ENCODE assay signal across 14 cellular contexts in genomic region chr6:35922139-35922554, GRCh38. TPM values are rescaled to one million over a fixed set of nuclear protein-coding genes. Genes with fewer than 3 reads are reported as not detected.
A peak's percentile ranks its signal among the peaks of the same experiment; 100 is the strongest.
DNase-seq lines count a peak whose midpoint lies in the region; ATAC-seq, FAIRE-seq and TF ChIP-seq lines count a peak whose summit lies in the region.
"Had no signal": no experiment of that assay in that cellular context is flagged by ENCODE, and none has a peak within 500 bp of the region (broad histone marks: within the 10 kb centered on the region; RNA-seq: fewer than 3 reads in every experiment).

No MANE protein-coding gene starts in this region.

- H3K9ac ChIP-seq in Karpas-422 (ENCODE audit: low read length): no peak overlapping the region
- H3K9ac ChIP-seq in K562 (ENCODE audit: insufficient read depth in 1 of 2, low read depth in 2 of 2, low read length in 2 of 2): peak overlapping the region; percentile 80 to 86

- no peak for TF ChIP-seq POLR2A in K562 (conservative IDR thresholded peaks at IDR 0.05)
- TF ChIP-seq POLR2A in adrenal gland (IDR thresholded peaks at IDR 0.05): no peak

- no peak overlapping the region for H2AFZ ChIP-seq in Karpas-422 (ENCODE audit: low read length)
- peak overlapping the region; percentile 93 for H2AFZ ChIP-seq in K562 (ENCODE audit: low read depth, low read length)

- peaks cover 29% of the 10 kb centered on the region for H3K4me1 ChIP-seq in Karpas-422 (ENCODE audit: low read length)
- peaks cover 10 to 13% of the 10 kb centered on the region in 2 experiments; a peak in 4 of 5 replicates for H3K4me1 ChIP-seq in K562 (replicated peaks in 1 of 2; ENCODE audit: control insufficient read depth in 2 of 2, insufficient read depth in 2 of 2, low read length in 2 of 2)
- H3K4me1 ChIP-seq in adrenal gland (replicated peaks in 1 of 2): peaks cover 0 to 30% of the 10 kb centered on the region in 2 donors

- H3K9me1 ChIP-seq in K562 (ENCODE audit: control insufficient read depth, insufficient read depth, low read length): no peaks in the 10 kb centered on the region

- no peaks in the 10 kb centered on the region for H3K9me2 ChIP-seq in Karpas-422 (replicated peaks; ENCODE audit: insufficient read depth, low read length)

- peaks cover 30% of the 10 kb centered on the region for H3K4me1 Mint-ChIP-seq in Calu3 (ENCODE audit: low read depth, unreplicated experiment)
- peaks cover 29 to 41% of the 10 kb centered on the region in 2 donors for H3K4me1 Mint-ChIP-seq in natural killer cell treated with Interleukin-12 subunit alpha and Interleukin-12 subunit beta and Interleukin-15 and Interleukin-18, amount 100 ng/mL, for 72 hours (ENCODE audit: low read depth in 2 of 2)

- H3K36me3 ChIP-seq in Karpas-422 (ENCODE audit: insufficient read depth, low read length): peaks cover 20% of the 10 kb centered on the region
- peaks cover 25% of the 10 kb centered on the region for H3K36me3 ChIP-seq in K562 (ENCODE audit: control insufficient read depth, insufficient read depth, low read length)
- H3K36me3 ChIP-seq in adrenal gland (replicated peaks in 1 of 2): no peaks in the 10 kb centered on the region
- H3K36me3 ChIP-seq: lower lobe of right lung had no signal

- H3K79me2 ChIP-seq in Karpas-422 (ENCODE audit: low read length) (peaks cover 39% of the 10 kb centered on the region), K562 (ENCODE audit: control insufficient read depth, insufficient read depth, low read length) (peaks cover 57% of the 10 kb centered on the region)

- 10% methylated on average over 5 of the region's 5 CpGs for WGBS in K562 (ENCODE audit: insufficient coverage, low coverage, missing lambda C conversion rate)
- WGBS in adrenal gland, 4 donors: 75 to 85% (median 81%) methylated on average over 5 of the region's 5 CpGs

- H3K4me2 ChIP-seq in Karpas-422 (ENCODE audit: low read depth, low read length, poor library complexity, severe bottlenecking) (peak overlapping the region; percentile 99), K562 (ENCODE audit: insufficient read depth, low read length) (peak overlapping the region; percentile 90)

- DNase-seq in Calu3 (no peak), Karpas-422 (no peak), K562 (ENCODE audit: extremely low read depth in 1 of 4, low spot score in 3 of 4) (peak in 1 of 4 experiments; percentile 41), adrenal gland (no peak), posterior cingulate gyrus (no peak), head of caudate nucleus (no peak)
- no peak for DNase-seq in natural killer cell treated with Interleukin-12 subunit alpha and Interleukin-12 subunit beta and Interleukin-15 and Interleukin-18, amount 100 ng/mL, for 72 hours (ENCODE audit: low spot score)
- no peak for DNase-seq in stimulated activated CD4-positive, alpha-beta T cell treated with anti-CD3 and anti-CD28 coated beads, Interleukin-2, amount 100 ng/mL, for 24 hours
- DNase-seq: activated CD4-positive, alpha-beta T cell treated with anti-CD3 and anti-CD28 coated beads for 48 hours; body of pancreas; DMS153; KBM-7; lower lobe of right lung; stimulated activated CD8-positive, alpha-beta memory T cell treated with anti-CD3 and anti-CD28 coated beads, Interleukin-4, amount 100 ng/mL, for 48 hours had no signal

- TF ChIP-seq RAD21 in K562 (CRISPR knock-in tag; conservative IDR thresholded peaks at IDR 0.05 in 1 of 2, IDR thresholded peaks at IDR 0.05 in 1 of 2): no peak

- no peak for TF ChIP-seq EP300 in K562 (IDR thresholded peaks at IDR 0.05; ENCODE audit: low read length)

- peak overlapping the region; percentile 95 for H3K4me3 Mint-ChIP-seq in Calu3 (ENCODE audit: low read depth, unreplicated experiment)
- H3K4me3 Mint-ChIP-seq in natural killer cell treated with Interleukin-12 subunit alpha and Interleukin-12 subunit beta and Interleukin-15 and Interleukin-18, amount 100 ng/mL, for 72 hours: peak overlapping the region; percentile 91

- no TSS peak for BruUV-seq in Calu3 (replicated peaks; lab: Mats Ljungman, UMichigan)
- no TSS peak for BruUV-seq in K562 (replicated peaks; lab: Mats Ljungman, UMichigan)

- H3K36me3 Mint-ChIP-seq in Calu3 (ENCODE audit: insufficient read depth, unreplicated experiment): peaks cover 38% of the 10 kb centered on the region
- peaks cover 12% of the 10 kb centered on the region for H3K36me3 Mint-ChIP-seq in natural killer cell treated with Interleukin-12 subunit alpha and Interleukin-12 subunit beta and Interleukin-15 and Interleukin-18, amount 100 ng/mL, for 72 hours

- H3K27ac ChIP-seq in Karpas-422 (ENCODE audit: low read length) (no peak overlapping the region), K562 (ENCODE audit: extremely low read depth, low read depth, low read length) (peak overlapping the region; percentile 85; the same call in 1 of the 3 replicates), adrenal gland (no peak overlapping the region)

- peak; percentile 18; the same call in 1 of the 3 replicates for ATAC-seq in K562
- no peak for ATAC-seq in natural killer cell treated with Interleukin-12 subunit alpha and Interleukin-12 subunit beta and Interleukin-15 and Interleukin-18, amount 100 ng/mL, for 72 hours
- ATAC-seq: body of pancreas, lower lobe of right lung had no signal

- no peak for FAIRE-seq in K562 (lab: Jason Lieb, UNC)

- H3K27me3 ChIP-seq in Karpas-422 (ENCODE audit: low read length): no peaks in the 10 kb centered on the region
- no peaks in the 10 kb centered on the region for H3K27me3 ChIP-seq in K562 (ENCODE audit: control insufficient read depth in 2 of 2, insufficient read depth in 2 of 2, low read length in 2 of 2)
- no peaks in the 10 kb centered on the region for H3K27me3 ChIP-seq in adrenal gland
- H3K27me3 ChIP-seq: body of pancreas had no signal

- H3K4me3 ChIP-seq in Karpas-422 (ENCODE audit: low read length) (no peak overlapping the region), K562 (peak overlapping the region; percentile 69), adrenal gland (no peak overlapping the region)

- H3K27me3 Mint-ChIP-seq in Calu3 (ENCODE audit: unreplicated experiment): no peaks in the 10 kb centered on the region
- H3K27me3 Mint-ChIP-seq in natural killer cell treated with Interleukin-12 subunit alpha and Interleukin-12 subunit beta and Interleukin-15 and Interleukin-18, amount 100 ng/mL, for 72 hours: no peaks in the 10 kb centered on the region

- H3K9me3 Mint-ChIP-seq in Calu3 (ENCODE audit: low read depth, unreplicated experiment): no peaks in the 10 kb centered on the region
- H3K9me3 Mint-ChIP-seq in natural killer cell treated with Interleukin-12 subunit alpha and Interleukin-12 subunit beta and Interleukin-15 and Interleukin-18, amount 100 ng/mL, for 72 hours: no peaks in the 10 kb centered on the region

- H3K9me3 ChIP-seq in Karpas-422 (ENCODE audit: low read length) (no peaks in the 10 kb centered on the region), K562 (replicated peaks; ENCODE audit: control insufficient read depth, insufficient read depth, low read depth, low read length) (no peaks in the 10 kb centered on the region), adrenal gland (replicated peaks in 1 of 3) (no peaks in the 10 kb centered on the region)
- H3K9me3 ChIP-seq: body of pancreas, lower lobe of right lung had no signal

- in situ Hi-C loops in K562 (cut with MboI): no loop called here

- TF ChIP-seq CTCF in Calu3 (IDR thresholded peaks at IDR 0.05; ENCODE audit: unreplicated experiment) (no peak), K562 (IDR thresholded peaks at IDR 0.05 in 2 of 3, conservative IDR thresholded peaks at IDR 0.05 in 1 of 3; ENCODE audit: insufficient read depth in 2 of 3, low read depth in 1 of 3, low read length in 3 of 3) (no peak), adrenal gland (IDR thresholded peaks at IDR 0.05) (no peak)

- POLR2A ChIA-PET in K562 (lab: Yijun Ruan, JAX): interaction anchor here (0.6 to 1.8 kb wide), 8 partner anchors 8 to 804 kb away, joined by 3 to 7 read pairs (median 3); no protein-coding TSS in a partner anchor

- intact Hi-C loops in Calu3 (cut with micrococcal nuclease; ENCODE audit: unreplicated experiment) (loop anchor here (5.0 kb wide), 1 partner anchor 105 kb away; the partner anchor contains the start of gene MAPK14), K562 (cut with micrococcal nuclease) (no loop called here), adrenal gland (cut with DNase I) (no loop called here), posterior cingulate gyrus (cut with DNase I) (no loop called here), head of caudate nucleus (cut with DNase I) (no loop called here)

- CTCF ChIA-PET in Calu3 (lab: Charles Lee): interaction anchor here (0.9 kb wide), 1 partner anchor 63 kb away, joined by 3 read pairs; no protein-coding TSS in a partner anchor
- CTCF ChIA-PET in K562 (lab: Yijun Ruan, JAX; ENCODE audit: low intra/inter-chr PET ratio): interaction anchor here (0.7 kb wide), 1 partner anchor 472 kb away, joined by 3 read pairs; no protein-coding TSS in a partner anchor

- no peak overlapping the region for H3K27ac Mint-ChIP-seq in Calu3 (ENCODE audit: unreplicated experiment)
- peak overlapping the region; percentile 76 to 93 for H3K27ac Mint-ChIP-seq in natural killer cell treated with Interleukin-12 subunit alpha and Interleukin-12 subunit beta and Interleukin-15 and Interleukin-18, amount 100 ng/mL, for 72 hours

- H4K20me1 ChIP-seq in Karpas-422 (ENCODE audit: insufficient read depth, low read depth, low read length) (peaks cover 9% of the 10 kb centered on the region; the same call in 1 of the 2 replicates), K562 (replicated peaks; ENCODE audit: control insufficient read depth, insufficient read depth, low read length) (peaks cover 16% of the 10 kb centered on the region)

RNA-seq across cellular contexts. Expression of gene SRPK1, which starts 1.2 kb away (rescaled TPM):
- 126 and 138 TPM in 2 replicates for total RNA-seq in Calu3 (2022)
- 94.4 and 104 TPM in 2 replicates for total RNA-seq in Karpas-422 (2014; rRNA removed; shearing (Covaris generic); ENCODE audit: low replicate concordance)
- 323 and 660 TPM in 2 replicates for total RNA-seq in K562 (2011; cell fraction: chromatin; rRNA removed; ENCODE audit: low replicate concordance)
- total RNA-seq in K562 (2011; cell fraction: nucleolus; rRNA removed): 230 and 256 TPM in 2 replicates
- 346 and 443 TPM in 2 replicates for total RNA-seq in K562 (2011; cell fraction: nucleoplasm; rRNA removed)
- 150 and 159 TPM in 2 replicates for total RNA-seq in K562 (2014; rRNA removed)
- 185 and 195 TPM in 2 replicates for total RNA-seq in K562 (2014; rRNA removed; fragmentation: Illumina TruSeq; extraction: Trizol)
- 164 and 183 TPM in 2 replicates for total RNA-seq in K562 (2015; rRNA removed; fragmentation: Illumina TruSeq; extraction: Trizol)
- 155 and 160 TPM in 2 replicates for total RNA-seq in K562 (2021)
- polyA plus RNA-seq in K562 (2011; rRNA removed): 95.8 and 140 TPM in 2 replicates
- polyA plus RNA-seq in K562 (2011; cell fraction: cytosol; rRNA removed): 30.0 and 51.6 TPM in 2 replicates
- 78.7 and 90.6 TPM in 2 replicates for polyA plus RNA-seq in K562 (2011; cell fraction: nucleus; rRNA removed)
- polyA plus RNA-seq in K562 (2012): 49.0 and 82.7 TPM in 2 replicates
- 134 and 167 TPM in 2 replicates for polyA plus RNA-seq in K562 (2014; fragmentation: Illumina TruSeq; extraction: Trizol)
- 100 to 1,000 TPM in 1 of 2 experiments, 10 to 100 TPM in 1; 99.6 to 164 TPM for polyA plus RNA-seq in K562 (2014; fragmentation: Nextera tagmentation; extraction: Ambion mirVana)
- polyA plus RNA-seq in K562 (2014; rRNA removed): 116 and 135 TPM in 2 replicates
- 308 and 311 TPM in 2 replicates for polyA minus RNA-seq in K562 (2011; rRNA and poly(A)+ RNA removed)
- polyA minus RNA-seq in K562 (2011; cell fraction: cytosol; rRNA and poly(A)+ RNA removed): 93.0 and 108 TPM in 2 replicates
- polyA minus RNA-seq in K562 (2011; cell fraction: nucleus; rRNA and poly(A)+ RNA removed): 135 and 201 TPM in 2 replicates
- total RNA-seq in natural killer cell treated with Interleukin-12 subunit alpha and Interleukin-12 subunit beta and Interleukin-15 and Interleukin-18, amount 100 ng/mL, for 72 hours: 100 to 1,000 TPM in 1 of 2 donors, 10 to 100 TPM in 1; 70.6 to 140 TPM
- total RNA-seq in adrenal gland: 10 to 100 TPM; 11.5 to 37.7 (median 17.1) TPM
- 10 to 100 TPM in 1 of 3 donors, 1 to 10 TPM in 2; 5.1 to 15.1 (median 8.2) TPM for polyA plus RNA-seq in adrenal gland
